In genomic region chr3:50953825-50954224, GRCh38 we compare ENCODE assay signal across 22 cellular contexts.
A peak's percentile ranks its signal among the peaks of the same experiment; 100 is the strongest.
DNase-seq lines count a peak whose midpoint lies in the region; ATAC-seq and TF ChIP-seq lines count a peak whose summit lies in the region.
"Had no signal": no experiment of that assay in that cellular context is flagged by ENCODE, and none has a peak within 500 bp of the region (broad histone marks: within the 10 kb centered on the region; RNA-seq: fewer than 3 reads in every experiment).

No MANE protein-coding gene starts in this region.

- intact Hi-C loops in HCT116 (cut with micrococcal nuclease) = loop anchor here (5.0 kb wide), 1 partner anchor 37 kb away; no protein-coding TSS in a partner anchor
- intact Hi-C loops in MCF 10A (cut with micrococcal nuclease) = no loop called here

- DNase-seq in NCI-H2171 treated with DMSO at 0.1 percent for 48 hours (lab: John Stamatoyannopoulos, UW) (peak; percentile 56), NCI-H2171 (lab: John Stamatoyannopoulos, UW) (no peak), HCT116 (ENCODE audit: low read depth, low spot score) (no peak), MV-4-11 (lab: John Stamatoyannopoulos, UW) (peak; percentile 1), D341Med (ENCODE audit: low spot score) (no peak), globus pallidus (ENCODE audit: low spot score) (no peak), MCF 10A (ENCODE audit: unreplicated experiment) (no peak)
- DNase-seq: 8988T; ACHN; AML-193; BE2C; CD4-positive, alpha-beta T cell; CD8-positive, alpha-beta memory T cell; DMS53; DMS79 treated with DMSO at 0.1 percent for 48 hours; GF-D8; H7; HCEC 1CT had no signal

- POLR2A ChIA-PET in HCT116 (lab: Charles Lee) = no interaction called here
- POLR2A ChIA-PET in MCF 10A (lab: Yijun Ruan, JAX) = interaction anchor here (0.6 kb wide), 1 partner anchor 349 kb away, joined by 3 read pairs; no protein-coding TSS in a partner anchor

- H3K27me3 ChIP-seq in HCT116 (ENCODE audit: insufficient read depth, low read length) = no peaks in the 10 kb centered on the region
- H3K27me3 ChIP-seq: BE2C; BLaER1 treated with 17β-estradiol and CSF1 and Interleukin-3, amounts not matched to agents 10 nM and 100 nM had no signal

- H3K9me2 ChIP-seq in HCT116 (ENCODE audit: insufficient read depth) = no peaks in the 10 kb centered on the region

- no peaks in the 10 kb centered on the region for H3K4me1 ChIP-seq in HCT116 (ENCODE audit: control insufficient read depth in 1 of 2, insufficient read depth in 2 of 2, low read length in 2 of 2)
- H3K4me1 ChIP-seq: A549, BE2C had no signal

- no peak overlapping the region for H3K4me3 Mint-ChIP-seq in MCF 10A (ENCODE audit: unreplicated experiment)
- H3K4me3 Mint-ChIP-seq: CD14-positive monocyte; CD4-positive, alpha-beta T cell; CD8-positive, alpha-beta memory T cell; GM23338 had no signal

- H2AFZ ChIP-seq in HCT116 (ENCODE audit: low read depth, low read length, poor library complexity, severe bottlenecking) = no peak overlapping the region
- H2AFZ ChIP-seq: GM23338 had no signal

- H4K20me1 ChIP-seq in HCT116 (ENCODE audit: insufficient read depth) = no peaks in the 10 kb centered on the region
- H4K20me1 ChIP-seq: BLaER1 treated with 17β-estradiol and CSF1 and Interleukin-3, amounts not matched to agents 10 nM and 100 nM had no signal

- peaks cover 9% of the 10 kb centered on the region for H3K4me1 Mint-ChIP-seq in MCF 10A (ENCODE audit: insufficient read depth, unreplicated experiment)

- no peaks in the 10 kb centered on the region for H3K36me3 Mint-ChIP-seq in MCF 10A (ENCODE audit: insufficient read depth, unreplicated experiment)
- H3K36me3 Mint-ChIP-seq: CD14-positive monocyte; CD8-positive, alpha-beta memory T cell had no signal

- no peak overlapping the region for H3K4me2 ChIP-seq in HCT116 (ENCODE audit: low read length)
- H3K4me2 ChIP-seq: A549; BLaER1 treated with 17β-estradiol and CSF1 and Interleukin-3, amounts not matched to agents 10 nM and 100 nM; GM23338 had no signal

- peaks cover 81% of the 10 kb centered on the region for H3K27me3 Mint-ChIP-seq in MCF 10A (ENCODE audit: insufficient read depth, unreplicated experiment)

- no peak for TF ChIP-seq RAD21 in HCT116 (IDR thresholded peaks at IDR 0.05; ENCODE audit: low read depth)

- no peak for ATAC-seq in HCT116
- ATAC-seq: A549, GM23338 had no signal

- H3K27ac ChIP-seq in HCT116 (ENCODE audit: low read depth, low read length) = no peak overlapping the region
- H3K27ac ChIP-seq: A549; BLaER1 treated with 17β-estradiol and CSF1 and Interleukin-3, amounts not matched to agents 10 nM and 100 nM had no signal

- no peaks in the 10 kb centered on the region for H3K79me2 ChIP-seq in HCT116 (ENCODE audit: insufficient read depth, low read length)

- H3K27ac Mint-ChIP-seq in MCF 10A (ENCODE audit: low read depth, unreplicated experiment) = no peak overlapping the region
- H3K27ac Mint-ChIP-seq: CD14-positive monocyte; CD4-positive, alpha-beta T cell; CD8-positive, alpha-beta memory T cell; GM23338 had no signal

- no peak overlapping the region for H3K4me3 ChIP-seq in HCT116 (replicated peaks in 1 of 2; ENCODE audit: low read depth in 1 of 2, low read length in 2 of 2)
- H3K4me3 ChIP-seq: A549; BLaER1 treated with 17β-estradiol and CSF1 and Interleukin-3, amounts not matched to agents 10 nM and 100 nM; GM23338 had no signal

- H3K36me3 ChIP-seq in HCT116 (ENCODE audit: control insufficient read depth in 1 of 2, insufficient read depth in 2 of 2, low read length in 2 of 2) = no peaks in the 10 kb centered on the region
- H3K36me3 ChIP-seq: BE2C; BLaER1 treated with 17β-estradiol and CSF1 and Interleukin-3, amounts not matched to agents 10 nM and 100 nM had no signal

- RAD21 ChIA-PET in HCT116 (lab: Charles Lee; ENCODE audit: low non-redundant PET in 1 of 2, low total read pairs in 2 of 2, uncharacterized antibody in 2 of 2, unreplicated experiment in 2 of 2) = no interaction called here

- no peak for TF ChIP-seq POLR2A in HCT116 (IDR thresholded peaks at IDR 0.05; ENCODE audit: borderline replicate concordance, extremely low read depth, insufficient read depth, insufficient read length)

- no peak for TF ChIP-seq CTCF in HCT116 (IDR thresholded peaks at IDR 0.05 in 2 of 3, conservative IDR thresholded peaks at IDR 0.05 in 1 of 3; ENCODE audit: borderline replicate concordance in 1 of 3, insufficient read depth in 1 of 3, low read depth in 2 of 3, low read length in 2 of 3)
- no peak for TF ChIP-seq CTCF in MCF 10A (IDR thresholded peaks at IDR 0.05; ENCODE audit: unreplicated experiment)

- H3K9ac ChIP-seq in HCT116 (ENCODE audit: low read length) = no peak overlapping the region
- H3K9ac ChIP-seq: BLaER1 treated with 17β-estradiol and CSF1 and Interleukin-3, amounts not matched to agents 10 nM and 100 nM had no signal

- no peaks in the 10 kb centered on the region for H3K9me3 Mint-ChIP-seq in MCF 10A (ENCODE audit: unreplicated experiment)
- H3K9me3 Mint-ChIP-seq: CD14-positive monocyte; CD4-positive, alpha-beta T cell; CD8-positive, alpha-beta memory T cell; GM23338 had no signal

- no TSS peak for BruUV-seq in HCT116 (replicated peaks; lab: Mats Ljungman, UMichigan)
- no TSS peak for BruUV-seq in MCF 10A (replicated peaks; lab: Mats Ljungman, UMichigan)

- CTCF ChIA-PET in HCT116 (lab: Charles Lee) (no interaction called here), MCF 10A (lab: Yijun Ruan, JAX) (interaction anchor here (0.6 to 0.7 kb wide), 2 partner anchors 217 to 370 kb away, joined by 3 to 4 read pairs; no protein-coding TSS in a partner anchor)

- H3K9me3 ChIP-seq in HCT116 (ENCODE audit: control insufficient read depth in 1 of 2, insufficient read depth in 1 of 2, low read depth in 1 of 2, low read length in 2 of 2) = 0 out of 4 replicates have a peak, but pooled peaks cover 0 to 3% of the 10 kb centered on the region in 2 experiments
- H3K9me3 ChIP-seq: BE2C had no signal

TF ChIP-seq in HCT116, 20 proteins besides CTCF, POLR2A, EP300 and RAD21:
- TF ChIP-seq ELF1 (IDR thresholded peaks at IDR 0.05; ENCODE audit: borderline replicate concordance, low read depth) = no peak
- TF ChIP-seq CEBPB (IDR thresholded peaks at IDR 0.05; ENCODE audit: low read depth) = 0 out of 2 replicates have a peak, but pooled peaks have one; percentile 13
- no peak for TF ChIP-seq FOSL1 (IDR thresholded peaks at IDR 0.05; ENCODE audit: low read depth)

Comparison
In these comparisons a context has a peak if more than half of its experiments do, and no peak if none do; other contexts are left out.
1. DNase-seq: peak in NCI-H2171 treated with DMSO at 0.1 percent for 48 hours (single experiment) and MV-4-11 (single experiment); none in NCI-H2171 (single experiment), HCT116 (single experiment), D341Med (single experiment), globus pallidus (single experiment) and MCF 10A (single experiment).